ENCODE assay signal across 25 cellular contexts in the genomic region with DNA sequence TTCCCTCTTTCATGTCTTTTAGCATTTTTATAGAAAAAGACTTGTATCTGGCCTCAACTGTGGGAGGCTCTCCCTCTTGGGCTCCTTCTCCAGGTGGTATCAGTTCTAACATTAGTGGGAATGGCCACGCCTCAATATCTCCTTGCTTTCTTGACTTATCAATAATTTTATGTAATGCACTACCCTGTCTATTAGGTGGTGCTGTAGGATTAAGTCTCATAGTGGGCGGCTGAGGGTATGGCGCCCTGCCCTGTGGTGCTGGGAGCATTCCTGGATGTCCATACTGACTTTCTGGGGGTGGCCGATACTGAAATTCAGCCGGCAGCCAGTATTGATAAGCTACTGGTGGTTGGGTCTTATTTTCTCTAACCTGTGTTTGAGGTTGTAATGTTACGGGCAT. TPM values are rescaled to one million over a fixed set of nuclear protein-coding genes. Genes with fewer than 3 reads are reported as not detected.
"Had no signal": no experiment of that assay in that cellular context is flagged by ENCODE, and none has a peak within 500 bp of the region (broad histone marks: within the 10 kb centered on the region; RNA-seq: fewer than 3 reads in every experiment).

No MANE protein-coding gene starts in this region.

- H3K4me3 ChIP-seq: esophagus squamous epithelium, gastroesophageal sphincter, left ventricle myocardium inferior, sigmoid colon, thoracic aorta had no signal

- H3K4me3 Mint-ChIP-seq: activated B cell treated with CpG ODN at 0.5 μM for 24 hours; activated naive CD4-positive, alpha-beta T cell treated with anti-CD3 and anti-CD28 coated beads for 36 hours; activated naive CD8-positive, alpha-beta T cell treated with anti-CD3 and anti-CD28 coated beads, Interleukin-2, amount 10 ng/mL, durations not matched to agents 7 days and 5 days; endodermal cell; naive thymus-derived CD4-positive, alpha-beta T cell; neural crest cell; type B pancreatic cell had no signal

- H3K27me3 ChIP-seq: esophagus squamous epithelium, gastroesophageal sphincter, sigmoid colon had no signal

- H3K27me3 Mint-ChIP-seq: activated CD4-positive, alpha-beta T cell treated with anti-CD3 and anti-CD28 coated beads for 36 hours had no signal

- H3K4me1 ChIP-seq: gastroesophageal sphincter, left ventricle myocardium inferior, sigmoid colon had no signal

- H3K36me3 ChIP-seq: esophagus squamous epithelium, gastroesophageal sphincter, left ventricle myocardium inferior, sigmoid colon, thoracic aorta had no signal

- H3K27ac ChIP-seq: esophagus squamous epithelium, gastroesophageal sphincter, left ventricle myocardium inferior, sigmoid colon, thoracic aorta had no signal

- H3K27ac Mint-ChIP-seq: activated B cell treated with CpG ODN at 0.5 μM for 24 hours; activated naive CD4-positive, alpha-beta T cell treated with anti-CD3 and anti-CD28 coated beads for 36 hours; activated naive CD8-positive, alpha-beta T cell treated with anti-CD3 and anti-CD28 coated beads, Interleukin-2, amount 10 ng/mL, durations not matched to agents 7 days and 5 days; endodermal cell; naive thymus-derived CD4-positive, alpha-beta T cell; type B pancreatic cell had no signal

- ATAC-seq: activated CD4-positive, alpha-beta T cell treated with anti-CD3 and anti-CD28 coated beads for 36 hours; activated T-cell treated with anti-CD3 and anti-CD28 coated beads, Interleukin-2, amount 50 U/mL, for 4 hours; gastroesophageal sphincter; naive thymus-derived CD4-positive, alpha-beta T cell had no signal

- H3K9me3 Mint-ChIP-seq: activated B cell treated with CpG ODN at 0.5 μM for 24 hours; activated naive CD4-positive, alpha-beta T cell treated with anti-CD3 and anti-CD28 coated beads for 36 hours; activated naive CD8-positive, alpha-beta T cell treated with anti-CD3 and anti-CD28 coated beads, Interleukin-2, amount 10 ng/mL, durations not matched to agents 7 days and 5 days; activated T-cell treated with anti-CD3 and anti-CD28 coated beads, Interleukin-2, amount 50 U/mL, for 4 hours; endodermal cell; naive thymus-derived CD4-positive, alpha-beta T cell; neural crest cell; type B pancreatic cell had no signal

- H3K4me1 Mint-ChIP-seq: activated B cell treated with CpG ODN at 0.5 μM for 24 hours; activated naive CD8-positive, alpha-beta T cell treated with anti-CD3 and anti-CD28 coated beads, Interleukin-2, amount 10 ng/mL, durations not matched to agents 7 days and 5 days had no signal

- DNase-seq: activated B cell treated with CpG ODN at 0.5 μM for 24 hours; activated CD4-positive, alpha-beta T cell treated with anti-CD3 and anti-CD28 coated beads for 36 hours; activated CD4-positive, alpha-beta T cell treated with anti-CD3 and anti-CD28 coated beads, Interleukin-2, amount 50 U/mL, for 48 hours; activated CD8-positive, alpha-beta memory T cell treated with anti-CD3 and anti-CD28 coated beads, Interleukin-2, amount 50 U/mL, for 48 hours; activated naive CD4-positive, alpha-beta T cell treated with anti-CD3 and anti-CD28 coated beads for 36 hours; activated naive CD8-positive, alpha-beta T cell treated with anti-CD3 and anti-CD28 coated beads, Interleukin-2, amount 10 ng/mL, durations not matched to agents 7 days and 5 days; activated T-cell treated with anti-CD3 and anti-CD28 coated beads, Interleukin-2, amount 50 U/mL, for 4 hours; amniotic stem cell; cortex of kidney; endodermal cell; esophagus squamous epithelium; hypothalamus; left ventricle myocardium inferior; naive thymus-derived CD4-positive, alpha-beta T cell; occipital lobe; sigmoid colon; stimulated activated CD4-positive, alpha-beta T cell treated with anti-CD3 and anti-CD28 coated beads, Interleukin-4, amount 100 ng/mL, for 1 hour; stimulated activated naive CD4-positive, alpha-beta T cell had no signal

- H3K9me3 ChIP-seq: esophagus squamous epithelium, gastroesophageal sphincter, left ventricle myocardium inferior, sigmoid colon, thoracic aorta had no signal

- H3K36me3 Mint-ChIP-seq: activated naive CD8-positive, alpha-beta T cell treated with anti-CD3 and anti-CD28 coated beads, Interleukin-2, amount 10 ng/mL, durations not matched to agents 7 days and 5 days; naive thymus-derived CD4-positive, alpha-beta T cell; type B pancreatic cell had no signal

RNA-seq across cellular contexts. Expression of gene CIDEC, which starts 27.5 kb away (rescaled TPM):
- total RNA-seq: activated B cell treated with CpG ODN at 0.5 μM for 24 hours; activated CD4-positive, alpha-beta T cell treated with anti-CD3 and anti-CD28 coated beads for 36 hours; activated CD8-positive, alpha-beta memory T cell treated with anti-CD3 and anti-CD28 coated beads for 36 hours; activated naive CD4-positive, alpha-beta T cell treated with anti-CD3 and anti-CD28 coated beads for 36 hours; activated naive CD8-positive, alpha-beta T cell treated with anti-CD3 and anti-CD28 coated beads, Interleukin-2, amount 10 ng/mL, durations not matched to agents 7 days and 5 days; activated T-cell treated with anti-CD3 and anti-CD28 coated beads, Interleukin-2, amount 50 U/mL, for 4 hours; cerebellum; endodermal cell; esophagus squamous epithelium; lung microvascular endothelial cell; naive thymus-derived CD4-positive, alpha-beta T cell; neural crest cell; occipital lobe had no signal

RNA-seq across cellular contexts. Expression of gene IL17RE, which starts 50.1 kb away (rescaled TPM):
- total RNA-seq: occipital lobe had no signal
